ENCODE assay signal across 9 cellular contexts in the genomic region with DNA sequence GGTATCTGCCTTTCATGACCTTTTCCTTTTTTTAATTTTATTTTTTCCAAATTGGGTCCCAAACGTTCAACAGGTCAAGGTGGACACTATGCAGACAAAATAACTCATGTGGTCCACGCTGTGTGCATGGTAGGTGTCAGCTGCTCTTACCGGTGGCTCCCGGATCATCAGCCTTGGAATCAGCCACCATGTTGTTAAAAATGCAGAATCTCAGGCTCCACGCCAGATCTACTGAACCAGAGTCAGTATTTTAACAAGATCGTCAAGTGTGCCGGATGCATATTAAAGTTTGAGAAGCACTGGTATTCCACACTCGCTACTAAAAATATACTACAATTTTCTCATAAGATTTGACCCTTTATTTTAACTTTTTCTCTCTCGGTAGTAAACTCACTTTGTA. TPM values are rescaled to one million over a fixed set of nuclear protein-coding genes. Genes with fewer than 3 reads are reported as not detected.
DNase-seq lines count a peak whose midpoint lies in the region; ATAC-seq and TF ChIP-seq lines count a peak whose summit lies in the region.
"Had no signal": no experiment of that assay in that cellular context is flagged by ENCODE, and none has a peak within 500 bp of the region (broad histone marks: within the 10 kb centered on the region; RNA-seq: fewer than 3 reads in every experiment).

No MANE protein-coding gene starts in this region.

- peak in 3 of 8 donors; percentile 5 to 30 (median 20) for ATAC-seq in heart right ventricle
- no peak for ATAC-seq in Right ventricle myocardium inferior
- ATAC-seq in body of pancreas, result peak; percentile 8

- TF ChIP-seq POLR2A in body of pancreas (IDR thresholded peaks at IDR 0.05), result no peak
- TF ChIP-seq POLR2A in vagina (IDR thresholded peaks at IDR 0.05), result no peak

- H3K36me3 ChIP-seq in heart right ventricle (no peaks in the 10 kb centered on the region), body of pancreas (replicated peaks in 1 of 2; ENCODE audit: insufficient read depth in 1 of 2, low read depth in 2 of 2) (no peaks in the 10 kb centered on the region), vagina (no peaks in the 10 kb centered on the region)

- peak overlapping the region in 8 of 10 donors; percentile 15 to 85 (median 56) for H3K27ac ChIP-seq in heart right ventricle
- H3K27ac ChIP-seq in body of pancreas, result peak overlapping the region in 3 of 4 donors; percentile 8 to 75 (median 62)
- peak overlapping the region; percentile 66 for H3K27ac ChIP-seq in vagina

- intact Hi-C loops in heart right ventricle (cut with DNase I) (loop anchor here in 3 of 10 donors (10.0 kb wide), 3 partner anchors 118 to 328 kb away; a partner anchor contains a TSS), Right ventricle myocardium inferior (cut with DNase I) (loop anchor here (5.0 kb wide), 1 partner anchor 281 kb away; a partner anchor contains a TSS), body of pancreas (cut with DNase I) (no loop called here), vagina (cut with DNase I) (no loop called here), posterior cingulate gyrus (cut with DNase I) (no loop called here)

- no peak for DNase-seq in heart right ventricle
- DNase-seq in Right ventricle myocardium inferior (ENCODE audit: missing footprints), result no peak
- no peak for DNase-seq in body of pancreas
- no peak for DNase-seq in vagina (ENCODE audit: extremely low spot score in 2 of 2)
- no peak for DNase-seq in NCI-H510A treated with DMSO at 0.1 percent for 48 hours (lab: John Stamatoyannopoulos, UW)
- no peak for DNase-seq in effector CD4-positive, alpha-beta T cell
- DNase-seq in posterior cingulate gyrus, result no peak
- DNase-seq: NCI-H1694 had no signal

- TF ChIP-seq CTCF in heart right ventricle (IDR thresholded peaks at IDR 0.05) (no peak), body of pancreas (IDR thresholded peaks at IDR 0.05) (no peak), vagina (IDR thresholded peaks at IDR 0.05) (no peak)

- H3K4me1 ChIP-seq in heart right ventricle (peaks cover 0 to 22% (median 17%) of the 10 kb centered on the region in 9 donors), body of pancreas (peaks cover 21% of the 10 kb centered on the region), mononuclear cell (ENCODE audit: insufficient read depth, low read length) (peaks cover 21% of the 10 kb centered on the region), vagina (peaks cover 26% of the 10 kb centered on the region)

- H3K27me3 ChIP-seq in heart right ventricle, result peaks cover 0 to 19% (median 0%) of the 10 kb centered on the region in 7 donors
- no peaks in the 10 kb centered on the region for H3K27me3 ChIP-seq in body of pancreas
- peaks cover 19% of the 10 kb centered on the region for H3K27me3 ChIP-seq in mononuclear cell (ENCODE audit: insufficient read depth, low read length)
- no peaks in the 10 kb centered on the region for H3K27me3 ChIP-seq in vagina

- H3K9me3 ChIP-seq in heart right ventricle (no peaks in the 10 kb centered on the region), body of pancreas (no peaks in the 10 kb centered on the region), mononuclear cell (ENCODE audit: low read depth, low read length) (no peaks in the 10 kb centered on the region), vagina (no peaks in the 10 kb centered on the region)

- WGBS in heart right ventricle, 2 donors, result 22 to 28% methylated on average over 9 of the region's 9 CpGs
- WGBS in body of pancreas, 2 donors, result 15% methylated on average over 9 of the region's 9 CpGs

- H3K4me3 ChIP-seq in heart right ventricle (peak overlapping the region in 9 of 10 donors; percentile 44 to 69 (median 55)), body of pancreas (no peak overlapping the region), mononuclear cell (ENCODE audit: low read length) (peak overlapping the region; percentile 35), vagina (peak overlapping the region; percentile 55 to 78)

RNA-seq across cellular contexts. Expression of a gene that starts 0.6 kb away (rescaled TPM):
- total RNA-seq in heart right ventricle (1 to 10 TPM in 7 of 10 donors, under 1 TPM in 3; 0.87 to 5.1 (median 1.7) TPM), Right ventricle myocardium inferior (1.7 TPM), body of pancreas (1 to 10 TPM; 5.7 to 7.9 TPM), mononuclear cell (3.1 TPM), vagina (34.4 TPM)
- 1 to 10 TPM; 1.3 to 3.2 TPM for polyA plus RNA-seq in heart right ventricle

Comparison
In these comparisons a context has a peak if more than half of its experiments do, and no peak if none do; other contexts are left out.
1. H3K4me3 ChIP-seq: peak in heart right ventricle (9 of 10), mononuclear cell (single experiment) and vagina (2 of 2); none in body of pancreas (0 of 2).
2. Peak in every context shown above with its lines, with median percentiles within 50 percentile points of each other: H3K27ac ChIP-seq.